8 cellular contexts compared by ENCODE assay signal in genomic region chr15:85582076-85582718, GRCh38.
DNase-seq lines count a peak whose midpoint lies in the region; ATAC-seq, FAIRE-seq and TF ChIP-seq lines count a peak whose summit lies in the region.

No MANE protein-coding gene starts in this region.

- H3K36me3 Mint-ChIP-seq in T-helper 17 cell (ENCODE audit: low read depth): peaks cover 2% of the 10 kb centered on the region

- H3K27me3 ChIP-seq in esophagus muscularis mucosa (no peaks in the 10 kb centered on the region), sigmoid colon (no peaks in the 10 kb centered on the region)

- intact Hi-C loops in esophagus muscularis mucosa (cut with DNase I) (loop anchor here (10.0 kb wide), 1 partner anchor 97 kb away; no protein-coding TSS in a partner anchor), sigmoid colon (cut with DNase I) (no loop called here), posterior vena cava (cut with DNase I) (loop anchor here in 1 of 2 donors (10.0 kb wide), 1 partner anchor 87 kb away; no protein-coding TSS in a partner anchor)

- H3K4me1 Mint-ChIP-seq in T-helper 17 cell: peaks cover 67% of the 10 kb centered on the region

- DNase-seq in GM12891 (ENCODE audit: insufficient read length, low spot score) (no peak), T-helper 17 cell (peak in 2 of 3 donors; percentile 24 to 30), esophagus muscularis mucosa (ENCODE audit: extremely low spot score) (no peak), sigmoid colon (no peak), posterior vena cava (ENCODE audit: low spot score) (no peak), hippocampal formation (lab: John Stamatoyannopoulos, UW) (no peak)
- no peak for DNase-seq in NK-92 treated with Interleukin-12 subunit alpha and Interleukin-12 subunit beta, amount 100 ng/mL, for 24 hours (lab: John Stamatoyannopoulos, UW)

- no peak for TF ChIP-seq EP300 in esophagus muscularis mucosa (IDR thresholded peaks at IDR 0.05)
- TF ChIP-seq EP300 in sigmoid colon (IDR thresholded peaks at IDR 0.05): no peak

- ATAC-seq in HG02588 (IDR thresholded peaks at IDR 0.05; ENCODE audit: unreplicated experiment): peak; percentile 10
- ATAC-seq in T-helper 17 cell: peak; percentile 61

- H3K9me3 ChIP-seq in T-helper 17 cell (ENCODE audit: control insufficient read depth, low read length, poor library complexity, severe bottlenecking) (no peaks in the 10 kb centered on the region), esophagus muscularis mucosa (no peaks in the 10 kb centered on the region), sigmoid colon (no peaks in the 10 kb centered on the region)

- peak overlapping the region; percentile 83 to 89 (median 84) for H3K27ac ChIP-seq in esophagus muscularis mucosa (replicated peaks in 1 of 4)
- H3K27ac ChIP-seq in sigmoid colon: peak overlapping the region; percentile 72 to 84 (median 74)

- FAIRE-seq in GM12891 (lab: Jason Lieb, UNC): peak; percentile 52

- peak overlapping the region; percentile 99 for H3K27ac Mint-ChIP-seq in T-helper 17 cell

- H3K27me3 Mint-ChIP-seq in T-helper 17 cell: no peaks in the 10 kb centered on the region

- H3K4me1 ChIP-seq in esophagus muscularis mucosa (peaks cover 61 to 87% (median 82%) of the 10 kb centered on the region in 4 donors), sigmoid colon (peaks cover 0 to 62% (median 33%) of the 10 kb centered on the region in 4 donors)

- peak overlapping the region; percentile 96 for H3K4me3 Mint-ChIP-seq in T-helper 17 cell

- H3K4me3 ChIP-seq in esophagus muscularis mucosa (peak overlapping the region; percentile 45 to 55 (median 48)), sigmoid colon (peak overlapping the region; percentile 13 to 41 (median 30))

- TF ChIP-seq CTCF in esophagus muscularis mucosa (IDR thresholded peaks at IDR 0.05) (no peak), sigmoid colon (IDR thresholded peaks at IDR 0.05) (no peak)

- TF ChIP-seq POLR2A in GM12891 (IDR thresholded peaks at IDR 0.05; ENCODE audit: low read depth, low read length) (no peak), esophagus muscularis mucosa (IDR thresholded peaks at IDR 0.05; ENCODE audit: low read depth) (no peak), sigmoid colon (IDR thresholded peaks at IDR 0.05) (no peak)

- H3K36me3 ChIP-seq in esophagus muscularis mucosa (peaks cover 0 to 15% (median 6%) of the 10 kb centered on the region in 4 donors), sigmoid colon (peaks cover 0 to 32% (median 7%) of the 10 kb centered on the region in 4 donors)

- WGBS in esophagus muscularis mucosa: 31% methylated on average over 2 of the region's 2 CpGs
- 8 to 17% methylated on average over 2 of the region's 2 CpGs for WGBS in sigmoid colon, 2 donors

TF ChIP-seq in GM12891, 5 proteins besides CTCF, POLR2A, EP300 and RAD21:
- TF ChIP-seq POLR2AphosphoS5 (IDR thresholded peaks at IDR 0.05; ENCODE audit: low read depth, low read length): no peak
- no peak for TF ChIP-seq PAX5 (IDR thresholded peaks at IDR 0.05; ENCODE audit: insufficient read depth, low read length, severe bottlenecking)
- no peak for TF ChIP-seq TAF1 (IDR thresholded peaks at IDR 0.05; ENCODE audit: low read depth, low read length)
- no peak for TF ChIP-seq POU2F2 (IDR thresholded peaks at IDR 0.05; ENCODE audit: low read depth, low read length)
- TF ChIP-seq SPI1 (IDR thresholded peaks at IDR 0.05; ENCODE audit: low read depth, low read length): 0 out of 2 replicates have a peak, but pooled peaks have one; percentile 12
TF ChIP-seq in GM12891: peak in this region for 1.

Comparison
In these comparisons a context has a peak if more than half of its experiments do, and no peak if none do; other contexts are left out.
1. DNase-seq: peak in T-helper 17 cell (2 of 3); none in GM12891 (single experiment), esophagus muscularis mucosa (single experiment), sigmoid colon (single experiment), posterior vena cava (single experiment), NK-92 treated with Interleukin-12 subunit alpha and Interleukin-12 subunit beta, amount 100 ng/mL, for 24 hours (single experiment) and hippocampal formation (0 of 2).